13 cellular contexts compared by ENCODE assay signal in genomic region chr1:162009501-162010174, GRCh38. TPM values are rescaled to one million over a fixed set of nuclear protein-coding genes. Genes with fewer than 3 reads are reported as not detected.
"Had no signal": no experiment of that assay in that cellular context is flagged by ENCODE, and none has a peak within 500 bp of the region (broad histone marks: within the 10 kb centered on the region; RNA-seq: fewer than 3 reads in every experiment).

No MANE protein-coding gene starts in this region.

- H3K27me3 ChIP-seq: adrenal gland, thyroid gland, vagina had no signal

- H3K36me3 ChIP-seq: adrenal gland, thyroid gland, vagina had no signal

- H3K9me3 ChIP-seq: adrenal gland, thyroid gland, vagina had no signal

- H3K4me1 ChIP-seq: adrenal gland, thyroid gland had no signal

- ATAC-seq: stimulated activated naive CD8-positive, alpha-beta T cell treated with anti-CD3 and anti-CD28 coated beads, Interleukin-15, amount 100 ng/mL, for 72 hours had no signal

- H3K27ac ChIP-seq: adrenal gland, skin epidermis, thyroid gland, vagina had no signal

- H3K4me3 ChIP-seq: adrenal gland, skin epidermis, thyroid gland, vagina had no signal

- DNase-seq: activated CD4-positive, alpha-beta T cell treated with anti-CD3 and anti-CD28 coated beads, Interleukin-2, amount 10 ng/mL, durations not matched to agents 7 days and 5 days; activated CD4-positive, CD25-positive, alpha-beta regulatory T cell; activated naive CD4-positive, alpha-beta T cell treated with anti-CD3 and anti-CD28 coated beads, Interleukin-2, amount 50 U/mL, for 16 hours; activated T-cell treated with anti-CD3 and anti-CD28 coated beads, Interleukin-2, amount 50 U/mL, for 1 hour; adrenal gland; immature natural killer cell; nephron progenitor cell; stimulated activated CD4-positive, alpha-beta T cell treated with anti-CD3 and anti-CD28 coated beads, Interleukin-4, amount 100 ng/mL, for 4 hours; stimulated activated naive CD8-positive, alpha-beta T cell treated with anti-CD3 and anti-CD28 coated beads, Interleukin-15, amount 100 ng/mL, for 72 hours; T-helper 2 cell; thyroid gland had no signal

RNA-seq across cellular contexts. Expression of gene OLFML2B, which starts 14.0 kb away (rescaled TPM):
- total RNA-seq: activated CD4-positive, alpha-beta T cell treated with anti-CD3 and anti-CD28 coated beads, Interleukin-2, amount 10 ng/mL, durations not matched to agents 7 days and 5 days had no signal
- polyA plus RNA-seq: immature natural killer cell had no signal

RNA-seq across cellular contexts. Expression of gene NOS1AP, which starts 59.9 kb away (rescaled TPM):
- polyA plus RNA-seq: immature natural killer cell had no signal
